Comparison of ENCODE assay signal across 40 cellular contexts in the genomic region with DNA sequence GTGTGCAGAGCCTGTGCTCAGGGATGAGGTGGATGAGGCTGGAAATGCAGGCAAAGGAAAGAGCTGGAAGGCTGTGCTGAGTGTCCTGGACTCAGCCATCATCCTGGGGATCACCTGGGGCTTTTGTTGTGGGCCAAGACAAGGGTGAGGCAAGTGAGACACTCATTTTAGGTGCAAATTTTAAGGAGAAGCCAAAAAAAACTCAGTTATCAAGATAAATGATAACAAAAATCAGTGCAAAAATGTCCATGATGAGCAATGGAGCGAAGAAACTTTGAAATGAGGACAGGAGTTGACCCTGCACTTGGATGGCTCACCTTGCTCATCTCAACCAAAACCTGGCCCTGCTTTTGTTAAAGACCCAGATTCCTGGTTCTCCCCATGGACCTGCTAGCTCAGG.
"Had no signal": no experiment of that assay in that cellular context is flagged by ENCODE, and none has a peak within 500 bp of the region (broad histone marks: within the 10 kb centered on the region; RNA-seq: fewer than 3 reads in every experiment).

No MANE protein-coding gene starts in this region.

- H3K4me3 Mint-ChIP-seq: activated naive CD4-positive, alpha-beta T cell treated with anti-CD3 and anti-CD28 coated beads for 36 hours; activated naive CD4-positive, alpha-beta T cell treated with anti-CD3 and anti-CD28 coated beads, Interleukin-2, amount 10 ng/mL, durations not matched to agents 7 days and 5 days; activated naive CD4-positive, alpha-beta T cell treated with anti-CD3 and anti-CD28 coated beads, Interleukin-2, amount 50 U/mL, for 24 hours; activated naive CD8-positive, alpha-beta T cell; activated naive CD8-positive, alpha-beta T cell treated with anti-CD3 and anti-CD28 coated beads for 36 hours; activated naive CD8-positive, alpha-beta T cell treated with anti-CD3 and anti-CD28 coated beads, Interleukin-2, amount 10 ng/mL, durations not matched to agents 7 days and 5 days; activated naive CD8-positive, alpha-beta T cell treated with anti-CD3 and anti-CD28 coated beads, Interleukin-2, amount 50 U/mL, for 24 hours; activated T-cell treated with anti-CD3 and anti-CD28 coated beads, Interleukin-2, amount 50 U/mL, for 24 hours; activated T-cell treated with anti-CD3 and anti-CD28 coated beads, Interleukin-2, amount 50 U/mL, for 4 hours; activated T-cell treated with anti-CD3 and anti-CD28 coated beads, Interleukin-2, amount 50 U/mL, for 72 hours; activated T-helper 1 cell treated with anti-CD3 and anti-CD28 coated beads, Interleukin-12 subunit alpha, Interleukin-12 subunit beta, Interleukin-2, Interleukin-4 antibody, amounts not matched to agents 30 ng/mL and 10 ng/mL and 1 ng/mL, durations not matched to agents 14 hours and 24 hours and 36 hours; activated T-helper 17 cell treated with anti-CD3 and anti-CD28 coated beads, Interleukin-2, amount 50 U/mL, for 72 hours; brain; central memory CD8-positive, alpha-beta T cell had no signal

- H3K27me3 ChIP-seq: adrenal gland, ascending aorta, body of pancreas, brain microvascular endothelial cell, breast epithelium, cardiac muscle cell had no signal

- H3K9me3 Mint-ChIP-seq: activated naive CD4-positive, alpha-beta T cell treated with anti-CD3 and anti-CD28 coated beads for 36 hours; activated naive CD4-positive, alpha-beta T cell treated with anti-CD3 and anti-CD28 coated beads, Interleukin-2, amount 10 ng/mL, durations not matched to agents 7 days and 5 days; activated naive CD4-positive, alpha-beta T cell treated with anti-CD3 and anti-CD28 coated beads, Interleukin-2, amount 50 U/mL, for 24 hours; activated naive CD4-positive, alpha-beta T cell treated with anti-CD3 and anti-CD28 coated beads, Interleukin-2, amount 50 U/mL, for 72 hours; activated naive CD8-positive, alpha-beta T cell treated with anti-CD3 and anti-CD28 coated beads for 36 hours; activated naive CD8-positive, alpha-beta T cell treated with anti-CD3 and anti-CD28 coated beads, Interleukin-2, amount 10 ng/mL, durations not matched to agents 7 days and 5 days; activated naive CD8-positive, alpha-beta T cell treated with anti-CD3 and anti-CD28 coated beads, Interleukin-2, amount 50 U/mL, for 24 hours; activated T-cell treated with anti-CD3 and anti-CD28 coated beads, Interleukin-2, amount 50 U/mL, for 24 hours; activated T-cell treated with anti-CD3 and anti-CD28 coated beads, Interleukin-2, amount 50 U/mL, for 4 hours; activated T-cell treated with anti-CD3 and anti-CD28 coated beads, Interleukin-2, amount 50 U/mL, for 72 hours; activated T-helper 1 cell treated with anti-CD3 and anti-CD28 coated beads, Interleukin-12 subunit alpha, Interleukin-12 subunit beta, Interleukin-2, Interleukin-4 antibody, amounts not matched to agents 30 ng/mL and 10 ng/mL and 1 ng/mL, durations not matched to agents 14 hours and 24 hours and 36 hours; activated T-helper 17 cell treated with anti-CD3 and anti-CD28 coated beads, Interleukin-2, amount 50 U/mL, for 72 hours; activated T-helper 2 cell treated with anti-CD3 and anti-CD28 coated beads, Interferon-gamma antibody, Interleukin-2, Interleukin-4, amounts not matched to agents 10 μg/mL and 5 μg/mL and 100 μg/mL, durations not matched to agents 14 hours and 24 hours and 36 hours; central memory CD8-positive, alpha-beta T cell had no signal

- H3K27me3 Mint-ChIP-seq: activated naive CD4-positive, alpha-beta T cell treated with anti-CD3 and anti-CD28 coated beads, Interleukin-2, amount 50 U/mL, for 24 hours; activated naive CD8-positive, alpha-beta T cell; activated naive CD8-positive, alpha-beta T cell treated with anti-CD3 and anti-CD28 coated beads for 36 hours; activated naive CD8-positive, alpha-beta T cell treated with anti-CD3 and anti-CD28 coated beads, Interleukin-2, amount 10 ng/mL, durations not matched to agents 7 days and 5 days; activated naive CD8-positive, alpha-beta T cell treated with anti-CD3 and anti-CD28 coated beads, Interleukin-2, amount 50 U/mL, for 24 hours; activated T-cell treated with anti-CD3 and anti-CD28 coated beads, Interleukin-2, amount 50 U/mL, for 24 hours; central memory CD8-positive, alpha-beta T cell had no signal

- DNase-seq: activated effector memory CD4-positive, alpha-beta T cell treated with anti-CD3 and anti-CD28 coated beads, Interleukin-2, amount 50 U/mL, for 16 hours; activated effector memory CD4-positive, alpha-beta T cell treated with Interleukin-2 at 50 U/mL for 16 hours; activated gamma-delta T cell; activated gamma-delta T cell treated with Interleukin-2 at 50 U/mL for 16 hours; activated naive CD4-positive, alpha-beta T cell; activated naive CD4-positive, alpha-beta T cell treated with anti-CD3 and anti-CD28 coated beads for 36 hours; activated naive CD4-positive, alpha-beta T cell treated with anti-CD3 and anti-CD28 coated beads, Interleukin-2, amount 10 ng/mL, durations not matched to agents 7 days and 5 days; activated naive CD4-positive, alpha-beta T cell treated with anti-CD3 and anti-CD28 coated beads, Interleukin-2, amount 50 U/mL, for 16 hours; activated naive CD4-positive, alpha-beta T cell treated with Interleukin-2 at 50 U/mL for 16 hours; activated naive CD8-positive, alpha-beta T cell treated with anti-CD3 and anti-CD28 coated beads for 36 hours; activated naive CD8-positive, alpha-beta T cell treated with anti-CD3 and anti-CD28 coated beads, Interleukin-2, amount 10 ng/mL, durations not matched to agents 7 days and 5 days; activated naive CD8-positive, alpha-beta T cell treated with anti-CD3 and anti-CD28 coated beads, Interleukin-2, amount 50 U/mL, for 24 hours; activated T-cell treated with anti-CD3 and anti-CD28 coated beads, Interleukin-2, amount 50 U/mL, for 1 hour; activated T-cell treated with anti-CD3 and anti-CD28 coated beads, Interleukin-2, amount 50 U/mL, for 24 hours; activated T-cell treated with anti-CD3 and anti-CD28 coated beads, Interleukin-2, amount 50 U/mL, for 4 hours; activated T-cell treated with anti-CD3 and anti-CD28 coated beads, Interleukin-2, amount 50 U/mL, for 48 hours; activated T-cell treated with anti-CD3 and anti-CD28 coated beads, Interleukin-2, amount 50 U/mL, for 72 hours; adrenal gland; amniotic stem cell; amygdala; anterior cingulate cortex; aorta; body of pancreas; brain microvascular endothelial cell; caudate nucleus; central memory CD4-positive, alpha-beta T cell; cerebellar nuclear complex had no signal

- H3K4me3 ChIP-seq: adrenal gland, ascending aorta, body of pancreas, breast epithelium, cardiac muscle cell had no signal

- H3K4me1 Mint-ChIP-seq: activated naive CD4-positive, alpha-beta T cell treated with anti-CD3 and anti-CD28 coated beads, Interleukin-2, amount 10 ng/mL, durations not matched to agents 7 days and 5 days; activated naive CD4-positive, alpha-beta T cell treated with anti-CD3 and anti-CD28 coated beads, Interleukin-2, amount 50 U/mL, for 24 hours; activated naive CD8-positive, alpha-beta T cell treated with anti-CD3 and anti-CD28 coated beads for 36 hours; activated naive CD8-positive, alpha-beta T cell treated with anti-CD3 and anti-CD28 coated beads, Interleukin-2, amount 10 ng/mL, durations not matched to agents 7 days and 5 days; activated naive CD8-positive, alpha-beta T cell treated with anti-CD3 and anti-CD28 coated beads, Interleukin-2, amount 50 U/mL, for 24 hours; activated T-helper 17 cell treated with anti-CD3 and anti-CD28 coated beads, Interleukin-2, amount 50 U/mL, for 72 hours; central memory CD8-positive, alpha-beta T cell had no signal

- H3K36me3 ChIP-seq: adrenal gland, ascending aorta, brain microvascular endothelial cell, breast epithelium, cardiac muscle cell had no signal

- H3K27ac Mint-ChIP-seq: activated naive CD4-positive, alpha-beta T cell treated with anti-CD3 and anti-CD28 coated beads for 36 hours; activated naive CD4-positive, alpha-beta T cell treated with anti-CD3 and anti-CD28 coated beads, Interleukin-2, amount 10 ng/mL, durations not matched to agents 7 days and 5 days; activated naive CD4-positive, alpha-beta T cell treated with anti-CD3 and anti-CD28 coated beads, Interleukin-2, amount 50 U/mL, for 24 hours; activated naive CD4-positive, alpha-beta T cell treated with anti-CD3 and anti-CD28 coated beads, Interleukin-2, amount 50 U/mL, for 72 hours; activated naive CD8-positive, alpha-beta T cell; activated naive CD8-positive, alpha-beta T cell treated with anti-CD3 and anti-CD28 coated beads for 36 hours; activated naive CD8-positive, alpha-beta T cell treated with anti-CD3 and anti-CD28 coated beads, Interleukin-2, amount 10 ng/mL, durations not matched to agents 7 days and 5 days; activated naive CD8-positive, alpha-beta T cell treated with anti-CD3 and anti-CD28 coated beads, Interleukin-2, amount 50 U/mL, for 24 hours; activated T-cell treated with anti-CD3 and anti-CD28 coated beads, Interleukin-2, amount 50 U/mL, for 24 hours; activated T-cell treated with anti-CD3 and anti-CD28 coated beads, Interleukin-2, amount 50 U/mL, for 72 hours; activated T-helper 1 cell treated with anti-CD3 and anti-CD28 coated beads, Interleukin-12 subunit alpha, Interleukin-12 subunit beta, Interleukin-2, Interleukin-4 antibody, amounts not matched to agents 30 ng/mL and 10 ng/mL and 1 ng/mL, durations not matched to agents 14 hours and 24 hours and 36 hours; activated T-helper 17 cell treated with anti-CD3 and anti-CD28 coated beads, Interleukin-2, amount 50 U/mL, for 72 hours; activated T-helper 2 cell treated with anti-CD3 and anti-CD28 coated beads, Interferon-gamma antibody, Interleukin-2, Interleukin-4, amounts not matched to agents 10 μg/mL and 5 μg/mL and 100 μg/mL, durations not matched to agents 14 hours and 24 hours and 36 hours; brain had no signal

- H3K9me3 ChIP-seq: adrenal gland, ascending aorta, body of pancreas, breast epithelium had no signal

- H3K4me1 ChIP-seq: adrenal gland, ascending aorta, breast epithelium had no signal

- ATAC-seq: activated naive CD4-positive, alpha-beta T cell treated with anti-CD3 and anti-CD28 coated beads, Interleukin-2, amount 50 U/mL, for 72 hours; activated naive CD8-positive, alpha-beta T cell treated with anti-CD3 and anti-CD28 coated beads, Interleukin-2, amount 50 U/mL, for 24 hours; activated T-cell treated with anti-CD3 and anti-CD28 coated beads, Interleukin-2, amount 50 U/mL, for 72 hours; activated T-helper 17 cell treated with anti-CD3 and anti-CD28 coated beads, Interleukin-2, amount 50 U/mL, for 72 hours; body of pancreas had no signal

- H3K36me3 Mint-ChIP-seq: activated naive CD4-positive, alpha-beta T cell treated with anti-CD3 and anti-CD28 coated beads, Interleukin-2, amount 10 ng/mL, durations not matched to agents 7 days and 5 days; activated naive CD4-positive, alpha-beta T cell treated with anti-CD3 and anti-CD28 coated beads, Interleukin-2, amount 50 U/mL, for 24 hours; activated naive CD4-positive, alpha-beta T cell treated with anti-CD3 and anti-CD28 coated beads, Interleukin-2, amount 50 U/mL, for 72 hours; activated naive CD8-positive, alpha-beta T cell; activated naive CD8-positive, alpha-beta T cell treated with anti-CD3 and anti-CD28 coated beads for 36 hours; activated naive CD8-positive, alpha-beta T cell treated with anti-CD3 and anti-CD28 coated beads, Interleukin-2, amount 10 ng/mL, durations not matched to agents 7 days and 5 days; brain had no signal

- FAIRE-seq: astrocyte, bronchial epithelial cell had no signal

- H3K27ac ChIP-seq: adrenal gland, ascending aorta, body of pancreas, brain microvascular endothelial cell, breast epithelium, cardiac muscle cell had no signal
